Comparison of ENCODE assay signal across 4 cellular contexts in genomic region chrX:108156934-108157466, GRCh38.
"Had no signal": no experiment of that assay in that cellular context is flagged by ENCODE, and none has a peak within 500 bp of the region (broad histone marks: within the 10 kb centered on the region; RNA-seq: fewer than 3 reads in every experiment).

No MANE protein-coding gene starts in this region.

- H3K4me2 ChIP-seq: GM23338 had no signal

- H2AFZ ChIP-seq: GM23338 had no signal

- DNase-seq: H9, HCEC 1CT, IMR-90 had no signal

- H3K4me3 ChIP-seq: GM23338 had no signal

- ATAC-seq: GM23338 had no signal
